Comparison of ENCODE assay signal across 19 cellular contexts in genomic region chr17:57957886-57958285, GRCh38. TPM values are rescaled to one million over a fixed set of nuclear protein-coding genes. Genes with fewer than 3 reads are reported as not detected.
"Had no signal": no experiment of that assay in that cellular context is flagged by ENCODE, and none has a peak within 500 bp of the region (broad histone marks: within the 10 kb centered on the region; RNA-seq: fewer than 3 reads in every experiment).

No MANE protein-coding gene starts in this region.

- H3K27ac ChIP-seq: cardiac muscle cell, epithelial cell of prostate, thoracic aorta had no signal

- H3K4me3 Mint-ChIP-seq: activated CD4-positive, alpha-beta memory T cell treated with anti-CD3 and anti-CD28 coated beads for 36 hours; stimulated activated naive CD8-positive, alpha-beta T cell treated with anti-CD3 and anti-CD28 coated beads, Interleukin-15, Interleukin-2, amounts not matched to agents 100 ng/mL and 50 ng/mL, for 24 hours had no signal

- H3K27ac Mint-ChIP-seq: activated CD4-positive, alpha-beta memory T cell treated with anti-CD3 and anti-CD28 coated beads for 36 hours; stimulated activated naive CD8-positive, alpha-beta T cell treated with anti-CD3 and anti-CD28 coated beads, Interleukin-15, Interleukin-2, amounts not matched to agents 100 ng/mL and 50 ng/mL, for 24 hours had no signal

- H3K36me3 ChIP-seq: cardiac muscle cell, thoracic aorta had no signal

- H3K4me3 ChIP-seq: cardiac muscle cell, lung, mucosa of descending colon, thoracic aorta had no signal

- H3K36me3 Mint-ChIP-seq: activated CD4-positive, alpha-beta memory T cell treated with anti-CD3 and anti-CD28 coated beads for 36 hours; naive thymus-derived CD8-positive, alpha-beta T cell had no signal

- DNase-seq: activated CD4-positive, alpha-beta memory T cell treated with anti-CD3 and anti-CD28 coated beads for 36 hours; activated CD4-positive, alpha-beta T cell treated with anti-CD3 and anti-CD28 coated beads for 1 hour; activated gamma-delta T cell treated with Interleukin-2 at 50 U/mL for 16 hours; activated T-cell treated with anti-CD3 and anti-CD28 coated beads, Interleukin-2, amount 50 U/mL, for 48 hours; effector memory CD4-positive, alpha-beta T cell; hypothalamus; left cardiac atrium; mucosa of descending colon; naive thymus-derived CD8-positive, alpha-beta T cell; stimulated activated CD4-positive, alpha-beta T cell treated with anti-CD3 and anti-CD28 coated beads, Interleukin-4, amount 100 ng/mL, for 1 hour; stimulated activated CD8-positive, alpha-beta memory T cell treated with anti-CD3 and anti-CD28 coated beads, Interleukin-4, amount 100 ng/mL, for 48 hours had no signal

- FAIRE-seq: astrocyte, colon, urothelium cell line had no signal

- ATAC-seq: left cardiac atrium; mucosa of descending colon; naive thymus-derived CD8-positive, alpha-beta T cell had no signal

- H3K9me3 ChIP-seq: mucosa of descending colon, thoracic aorta had no signal

- H3K9me3 Mint-ChIP-seq: activated CD4-positive, alpha-beta memory T cell treated with anti-CD3 and anti-CD28 coated beads for 36 hours; naive thymus-derived CD8-positive, alpha-beta T cell; stimulated activated naive CD8-positive, alpha-beta T cell treated with anti-CD3 and anti-CD28 coated beads, Interleukin-15, Interleukin-2, amounts not matched to agents 100 ng/mL and 50 ng/mL, for 24 hours had no signal

RNA-seq across cellular contexts. Expression of gene CUEDC1, which starts 2.7 kb away (rescaled TPM):
- polyA plus RNA-seq: naive thymus-derived CD8-positive, alpha-beta T cell had no signal
